Comparison of ENCODE assay signal across 19 cellular contexts in genomic region chr12:131231194-131231980, GRCh38.
DNase-seq lines count a peak whose midpoint lies in the region; ATAC-seq and TF ChIP-seq lines count a peak whose summit lies in the region.
"Had no signal": no experiment of that assay in that cellular context is flagged by ENCODE, and none has a peak within 500 bp of the region (broad histone marks: within the 10 kb centered on the region; RNA-seq: fewer than 3 reads in every experiment).

No MANE protein-coding gene starts in this region.

- H3K27ac ChIP-seq in lower lobe of right lung = no peak overlapping the region
- H3K27ac ChIP-seq: C4-2B, KMS-11 had no signal

- peak overlapping the region in 4 of 5 experiments; percentile 25 to 97 (median 69) for H3K27ac Mint-ChIP-seq in brain
- peak overlapping the region; percentile 70 for H3K27ac Mint-ChIP-seq in type B pancreatic cell

- H3K36me3 Mint-ChIP-seq in brain = no peaks in the 10 kb centered on the region
- H3K36me3 Mint-ChIP-seq in type B pancreatic cell = no peaks in the 10 kb centered on the region

- no peaks in the 10 kb centered on the region for H3K36me3 ChIP-seq in H7 (replicated peaks; ENCODE audit: control insufficient read depth, insufficient read depth, low read length)
- H3K36me3 ChIP-seq in lower lobe of right lung = no peaks in the 10 kb centered on the region

- TF ChIP-seq CTCF in brain (conservative IDR thresholded peaks at IDR 0.05) (no peak), lower lobe of right lung (IDR thresholded peaks at IDR 0.05) (no peak), type B pancreatic cell (conservative IDR thresholded peaks at IDR 0.05) (no peak)

- H3K4me3 Mint-ChIP-seq in brain (no peak overlapping the region), type B pancreatic cell (no peak overlapping the region)

- H3K27me3 Mint-ChIP-seq in brain = no peaks in the 10 kb centered on the region
- H3K27me3 Mint-ChIP-seq in type B pancreatic cell = no peaks in the 10 kb centered on the region

- peaks cover 4% of the 10 kb centered on the region for H3K9me3 ChIP-seq in lower lobe of right lung

- no peaks in the 10 kb centered on the region for H3K27me3 ChIP-seq in H7 (ENCODE audit: control insufficient read depth, insufficient read depth, low read length)
- peaks cover 11% of the 10 kb centered on the region for H3K27me3 ChIP-seq in lower lobe of right lung (ENCODE audit: low read depth)

- ATAC-seq in lower lobe of right lung (no peak), HG03354 (IDR thresholded peaks at IDR 0.05; ENCODE audit: poor library complexity, severe bottlenecking, unreplicated experiment) (no peak)
- ATAC-seq: HepG2, PC-3 had no signal

- H3K9me3 Mint-ChIP-seq in brain (peaks cover 0 to 11% (median 4%) of the 10 kb centered on the region in 5 experiments), type B pancreatic cell (no peaks in the 10 kb centered on the region)

- H3K4me3 ChIP-seq in H7 (ENCODE audit: insufficient read depth, low read depth, low read length) (no peak overlapping the region), lower lobe of right lung (no peak overlapping the region)

- peaks cover 61% of the 10 kb centered on the region for H3K4me1 Mint-ChIP-seq in brain
- H3K4me1 Mint-ChIP-seq in type B pancreatic cell (ENCODE audit: unreplicated experiment) = peaks cover 31% of the 10 kb centered on the region

- H3K4me1 ChIP-seq in lower lobe of right lung = peaks cover 19% of the 10 kb centered on the region

- peak; percentile 48 for DNase-seq in H7
- DNase-seq in lower lobe of right lung = peak; percentile 31
- DNase-seq in type B pancreatic cell (ENCODE audit: extremely low spot score, unreplicated experiment) = no peak
- no peak for DNase-seq in NCI-H345 (lab: John Stamatoyannopoulos, UW)
- DNase-seq in DMS53 (lab: John Stamatoyannopoulos, UW) = no peak
- DNase-seq: GF-D8, GOT3, NCI-H1417 treated with DMSO at 0.1 percent for 48 hours, NCI-H187 treated with DMSO at 0.1 percent for 48 hours, NCI-H2227 treated with DMSO at 0.1 percent for 48 hours, NCI-H524, PC-3, RPMI8226, SIG-M5 had no signal

- intact Hi-C loops in lower lobe of right lung (cut with DNase I) = no loop called here

Comparison
In these comparisons a context has a peak if more than half of its experiments do, and no peak if none do; other contexts are left out.
1. DNase-seq: peak in H7 (single experiment) and lower lobe of right lung (single experiment); none in type B pancreatic cell (single experiment), NCI-H345 (single experiment) and DMS53 (single experiment).